Comparison of ENCODE assay signal across 9 cellular contexts in genomic region chr6:26366504-26366903, GRCh38. TPM values are rescaled to one million over a fixed set of nuclear protein-coding genes. Genes with fewer than 3 reads are reported as not detected.
A peak's percentile ranks its signal among the peaks of the same experiment; 100 is the strongest.
DNase-seq lines count a peak whose midpoint lies in the region; ATAC-seq, FAIRE-seq and TF ChIP-seq lines count a peak whose summit lies in the region.
"Had no signal": no experiment of that assay in that cellular context is flagged by ENCODE, and none has a peak within 500 bp of the region (broad histone marks: within the 10 kb centered on the region; RNA-seq: fewer than 3 reads in every experiment).

No MANE protein-coding gene starts in this region.

- FAIRE-seq in H54 (lab: Jason Lieb, UNC), result peak; percentile 60

- in situ Hi-C loops in HAP-1 (cut with MboI; ENCODE audit: low sequenced_read_pairs), result no loop called here

- peaks cover 10% of the 10 kb centered on the region for H3K36me3 Mint-ChIP-seq in T-helper 17 cell (ENCODE audit: low read depth)
- peaks cover 5 to 34% (median 9%) of the 10 kb centered on the region in 3 donors for H3K36me3 Mint-ChIP-seq in naive thymus-derived CD8-positive, alpha-beta T cell

- H3K27me3 ChIP-seq in HAP-1 (ENCODE audit: low read depth) (no peaks in the 10 kb centered on the region), MG63 (no peaks in the 10 kb centered on the region)

- H3K27me3 Mint-ChIP-seq in T-helper 17 cell, result no peaks in the 10 kb centered on the region
- no peaks in the 10 kb centered on the region for H3K27me3 Mint-ChIP-seq in naive thymus-derived CD8-positive, alpha-beta T cell

- POLR2A ChIA-PET in naive thymus-derived CD8-positive, alpha-beta T cell (lab: Charles Lee), result interaction anchor here (0.6 to 1.4 kb wide), 4 partner anchors 9 to 193 kb away, joined by 3 read pairs; partner anchors contain the start of gene HMGN4

- no peak overlapping the region for H3K27ac Mint-ChIP-seq in T-helper 17 cell
- peak overlapping the region in 8 of 10 donors; percentile 81 to 95 (median 88) for H3K27ac Mint-ChIP-seq in naive thymus-derived CD8-positive, alpha-beta T cell

- H3K36me3 ChIP-seq in HAP-1 (replicated peaks) (no peaks in the 10 kb centered on the region), MG63 (no peaks in the 10 kb centered on the region)

- DNase-seq in DMS 273 (lab: John Stamatoyannopoulos, UW; ENCODE audit: unreplicated experiment) (peak; percentile 93), H54 (ENCODE audit: insufficient read length, low spot score) (no peak), T-helper 17 cell (no peak), HAP-1 (ENCODE audit: low spot score in 2 of 2) (no peak), MG63 (no peak)
- DNase-seq in naive thymus-derived CD8-positive, alpha-beta T cell, result no peak
- DNase-seq in stimulated activated CD4-positive, alpha-beta T cell treated with anti-CD3 and anti-CD28 coated beads, Interleukin-12 subunit alpha, Interleukin-12 subunit beta, amount 100 ng/mL, for 4 hours, result no peak
- DNase-seq: GOT3, retina had no signal

- H3K4me3 Mint-ChIP-seq in T-helper 17 cell, result peak overlapping the region; percentile 85
- H3K4me3 Mint-ChIP-seq in naive thymus-derived CD8-positive, alpha-beta T cell, result peak overlapping the region in 3 of 10 donors; percentile 81 to 90 (median 85)

- H3K4me1 ChIP-seq in HAP-1, result peaks cover 5% of the 10 kb centered on the region; the same call in 1 of the 2 replicates

- TF ChIP-seq POLR2A in H54 (IDR thresholded peaks at IDR 0.05; ENCODE audit: low read depth, low read length), result no peak

- H3K4me1 Mint-ChIP-seq in T-helper 17 cell, result peaks cover 36% of the 10 kb centered on the region
- H3K4me1 Mint-ChIP-seq in naive thymus-derived CD8-positive, alpha-beta T cell, result peaks cover 42 to 68% (median 59%) of the 10 kb centered on the region in 4 donors

- no peaks in the 10 kb centered on the region for H3K9me3 Mint-ChIP-seq in naive thymus-derived CD8-positive, alpha-beta T cell

- H3K4me3 ChIP-seq in HAP-1 (no peak overlapping the region), MG63 (no peak overlapping the region)

- H3K9me3 ChIP-seq in T-helper 17 cell (ENCODE audit: control insufficient read depth, low read length, poor library complexity, severe bottlenecking) (no peaks in the 10 kb centered on the region), HAP-1 (no peaks in the 10 kb centered on the region), MG63 (no peaks in the 10 kb centered on the region)

- ATAC-seq in T-helper 17 cell, result no peak
- no peak for ATAC-seq in naive thymus-derived CD8-positive, alpha-beta T cell

RNA-seq across cellular contexts. Expression of gene BTN3A2, which starts 1.5 kb away (rescaled TPM):
- total RNA-seq in T-helper 17 cell, result 100 to 1,000 TPM; 115 to 147 TPM
- total RNA-seq in naive thymus-derived CD8-positive, alpha-beta T cell, result 100 to 1,000 TPM; 148 to 158 TPM
- polyA plus RNA-seq in naive thymus-derived CD8-positive, alpha-beta T cell, result 100 to 1,000 TPM; 119 to 160 (median 151) TPM
- 0.99 and 2.1 TPM in 2 replicates for total RNA-seq in MG63 (2014; rRNA removed; shearing (Covaris generic); ENCODE audit: low replicate concordance)

RNA-seq across cellular contexts. Expression of gene BTN2A2, which starts 16.4 kb away (rescaled TPM):
- 10 to 100 TPM; 21.4 to 23.6 TPM for total RNA-seq in T-helper 17 cell
- total RNA-seq in naive thymus-derived CD8-positive, alpha-beta T cell, result 10 to 100 TPM; 24.6 to 26.8 TPM
- polyA plus RNA-seq in naive thymus-derived CD8-positive, alpha-beta T cell, result 1 to 10 TPM; 2.3 to 5.8 (median 2.7) TPM
- 3.2 and 3.8 TPM in 2 replicates for total RNA-seq in MG63 (2014; rRNA removed; shearing (Covaris generic); ENCODE audit: low replicate concordance)

RNA-seq across cellular contexts. Expression of gene BTN3A1, which starts 35.6 kb away (rescaled TPM):
- 100 to 1,000 TPM; 169 to 205 TPM for total RNA-seq in T-helper 17 cell
- total RNA-seq in naive thymus-derived CD8-positive, alpha-beta T cell, result 100 to 1,000 TPM; 245 to 250 TPM
- 10 to 100 TPM; 39.8 to 63.0 (median 47.3) TPM for polyA plus RNA-seq in naive thymus-derived CD8-positive, alpha-beta T cell
- total RNA-seq in MG63 (2014; rRNA removed; shearing (Covaris generic); ENCODE audit: low replicate concordance), result 11.2 and 11.3 TPM in 2 replicates

Comparison
In these comparisons a context has a peak if more than half of its experiments do, and no peak if none do; other contexts are left out.
1. RNA of gene BTN3A2, which starts 1.5 kb away (total RNA-seq): 148 to 158 TPM in naive thymus-derived CD8-positive, alpha-beta T cell and 115 to 147 TPM in T-helper 17 cell; 0.99 to 2.1 TPM in MG63; every median in the first group is over 10 times any median in the second.
2. RNA of gene BTN3A1, which starts 35.6 kb away (total RNA-seq): 245 to 250 TPM in naive thymus-derived CD8-positive, alpha-beta T cell and 169 to 205 TPM in T-helper 17 cell; 11.2 to 11.3 TPM in MG63; every median in the first group is over 10 times any median in the second.